9 cellular contexts compared by ENCODE assay signal in genomic region chr1:90718411-90719320, GRCh38. TPM values are rescaled to one million over a fixed set of nuclear protein-coding genes. Genes with fewer than 3 reads are reported as not detected.
DNase-seq lines count a peak whose midpoint lies in the region; ATAC-seq and TF ChIP-seq lines count a peak whose summit lies in the region.
"Had no signal": no experiment of that assay in that cellular context is flagged by ENCODE, and none has a peak within 500 bp of the region (broad histone marks: within the 10 kb centered on the region; RNA-seq: fewer than 3 reads in every experiment).

No MANE protein-coding gene starts in this region.

- no peaks in the 10 kb centered on the region for H3K9me3 Mint-ChIP-seq in activated naive CD4-positive, alpha-beta T cell treated with anti-CD3 and anti-CD28 coated beads, Interleukin-2, amount 10 ng/mL, durations not matched to agents 7 days and 5 days
- peaks cover 5 to 10% of the 10 kb centered on the region in 2 donors for H3K9me3 Mint-ChIP-seq in activated naive CD4-positive, alpha-beta T cell treated with anti-CD3 and anti-CD28 coated beads, Interleukin-2, amount 50 U/mL, for 72 hours
- peaks cover 3% of the 10 kb centered on the region for H3K9me3 Mint-ChIP-seq in activated naive CD8-positive, alpha-beta T cell treated with anti-CD3 and anti-CD28 coated beads, Interleukin-2, amount 10 ng/mL, durations not matched to agents 7 days and 5 days
- no peaks in the 10 kb centered on the region for H3K9me3 Mint-ChIP-seq in Caco-2 (ENCODE audit: unreplicated experiment)

- no peak for TF ChIP-seq EP300 in transverse colon (IDR thresholded peaks at IDR 0.05; ENCODE audit: low read depth)

- no TSS peak for BruUV-seq in Caco-2 (replicated peaks; lab: Mats Ljungman, UMichigan)

- H3K4me1 ChIP-seq in right lobe of liver (peaks cover 0 to 16% (median 2%) of the 10 kb centered on the region in 4 donors), transverse colon (peaks cover 3 to 33% (median 24%) of the 10 kb centered on the region in 4 donors), Caco-2 (no peaks in the 10 kb centered on the region)

- peak overlapping the region; percentile 37 for H3K4me3 Mint-ChIP-seq in activated naive CD4-positive, alpha-beta T cell treated with anti-CD3 and anti-CD28 coated beads, Interleukin-2, amount 10 ng/mL, durations not matched to agents 7 days and 5 days
- H3K4me3 Mint-ChIP-seq in activated naive CD8-positive, alpha-beta T cell treated with anti-CD3 and anti-CD28 coated beads, Interleukin-2, amount 10 ng/mL, durations not matched to agents 7 days and 5 days = peak overlapping the region; percentile 64
- no peak overlapping the region for H3K4me3 Mint-ChIP-seq in Caco-2 (ENCODE audit: unreplicated experiment)

- H3K36me3 Mint-ChIP-seq in activated naive CD4-positive, alpha-beta T cell treated with anti-CD3 and anti-CD28 coated beads, Interleukin-2, amount 10 ng/mL, durations not matched to agents 7 days and 5 days = peaks cover 17% of the 10 kb centered on the region
- peaks cover 37 to 55% of the 10 kb centered on the region in 2 donors for H3K36me3 Mint-ChIP-seq in activated naive CD4-positive, alpha-beta T cell treated with anti-CD3 and anti-CD28 coated beads, Interleukin-2, amount 50 U/mL, for 72 hours
- H3K36me3 Mint-ChIP-seq in activated naive CD8-positive, alpha-beta T cell treated with anti-CD3 and anti-CD28 coated beads, Interleukin-2, amount 10 ng/mL, durations not matched to agents 7 days and 5 days = peaks cover 9% of the 10 kb centered on the region
- H3K36me3 Mint-ChIP-seq in Caco-2 (ENCODE audit: insufficient read depth, unreplicated experiment) = no peaks in the 10 kb centered on the region

- CTCF ChIA-PET in activated naive CD4-positive, alpha-beta T cell treated with anti-CD3 and anti-CD28 coated beads, Interleukin-2, amount 10 ng/mL, durations not matched to agents 7 days and 5 days (lab: Charles Lee) = interaction anchor here (1.8 kb wide), 1 partner anchor 9 kb away, joined by 4 read pairs; no protein-coding TSS in a partner anchor
- CTCF ChIA-PET in Caco-2 (lab: Charles Lee) = no interaction called here

- intact Hi-C loops in right lobe of liver (cut with DNase I) = loop anchor here in 1 of 2 donors (10.0 kb wide), 1 partner anchor 446 kb away; no protein-coding TSS in a partner anchor
- intact Hi-C loops in transverse colon (cut with DNase I; ENCODE audit: low total_unique reads) = no loop called here
- intact Hi-C loops in Caco-2 (cut with micrococcal nuclease; ENCODE audit: unreplicated experiment) = no loop called here

- POLR2A ChIA-PET in activated naive CD8-positive, alpha-beta T cell treated with anti-CD3 and anti-CD28 coated beads, Interleukin-2, amount 10 ng/mL, durations not matched to agents 7 days and 5 days (lab: Charles Lee) = interaction anchor here (0.7 kb wide), 1 partner anchor 119 kb away, joined by 6 read pairs; no protein-coding TSS in a partner anchor
- POLR2A ChIA-PET in Caco-2 (lab: Charles Lee) = no interaction called here

- peak overlapping the region; percentile 82 for H3K27ac Mint-ChIP-seq in activated naive CD4-positive, alpha-beta T cell treated with anti-CD3 and anti-CD28 coated beads, Interleukin-2, amount 10 ng/mL, durations not matched to agents 7 days and 5 days
- peak overlapping the region in 1 of 2 donors; percentile 91 for H3K27ac Mint-ChIP-seq in activated naive CD4-positive, alpha-beta T cell treated with anti-CD3 and anti-CD28 coated beads, Interleukin-2, amount 50 U/mL, for 72 hours
- H3K27ac Mint-ChIP-seq in activated naive CD8-positive, alpha-beta T cell treated with anti-CD3 and anti-CD28 coated beads, Interleukin-2, amount 10 ng/mL, durations not matched to agents 7 days and 5 days = peak overlapping the region; percentile 83
- no peak overlapping the region for H3K27ac Mint-ChIP-seq in Caco-2 (ENCODE audit: unreplicated experiment)

- H3K27ac ChIP-seq in right lobe of liver (no peak overlapping the region), transverse colon (no peak overlapping the region), caudate nucleus (ENCODE audit: low read depth, low read length) (no peak overlapping the region)

- H3K4me3 ChIP-seq in right lobe of liver (peak overlapping the region in 1 of 3 donors; percentile 8), transverse colon (peak overlapping the region in 3 of 4 donors; percentile 7 to 55 (median 41)), Caco-2 (ENCODE audit: low read depth, low read length) (no peak overlapping the region)

- no peak for ATAC-seq in activated naive CD4-positive, alpha-beta T cell treated with anti-CD3 and anti-CD28 coated beads, Interleukin-2, amount 50 U/mL, for 72 hours
- ATAC-seq in activated naive CD8-positive, alpha-beta T cell treated with anti-CD3 and anti-CD28 coated beads, Interleukin-2, amount 10 ng/mL, durations not matched to agents 7 days and 5 days (ENCODE audit: low read depth) = no peak
- peak in 3 of 4 donors; percentile 17 to 24 (median 23) for ATAC-seq in right lobe of liver
- ATAC-seq: Panc1 had no signal

- no peak for DNase-seq in activated naive CD4-positive, alpha-beta T cell treated with anti-CD3 and anti-CD28 coated beads, Interleukin-2, amount 10 ng/mL, durations not matched to agents 7 days and 5 days
- DNase-seq in activated naive CD4-positive, alpha-beta T cell treated with anti-CD3 and anti-CD28 coated beads, Interleukin-2, amount 50 U/mL, for 72 hours (ENCODE audit: low spot score in 2 of 2) = no peak
- peak; percentile 47 for DNase-seq in activated naive CD8-positive, alpha-beta T cell treated with anti-CD3 and anti-CD28 coated beads, Interleukin-2, amount 10 ng/mL, durations not matched to agents 7 days and 5 days
- DNase-seq in right lobe of liver = no peak
- DNase-seq in transverse colon = no peak
- DNase-seq in caudate nucleus (lab: John Stamatoyannopoulos, UW) = no peak
- DNase-seq in stimulated activated CD4-positive, alpha-beta T cell treated with anti-CD3 and anti-CD28 coated beads, Interleukin-15, amount 100 ng/mL, for 24 hours = no peak
- no peak for DNase-seq in Caco-2

- H3K4me1 Mint-ChIP-seq in activated naive CD4-positive, alpha-beta T cell treated with anti-CD3 and anti-CD28 coated beads, Interleukin-2, amount 10 ng/mL, durations not matched to agents 7 days and 5 days = peaks cover 21% of the 10 kb centered on the region
- H3K4me1 Mint-ChIP-seq in activated naive CD8-positive, alpha-beta T cell treated with anti-CD3 and anti-CD28 coated beads, Interleukin-2, amount 10 ng/mL, durations not matched to agents 7 days and 5 days = peaks cover 25% of the 10 kb centered on the region
- no peaks in the 10 kb centered on the region for H3K4me1 Mint-ChIP-seq in Caco-2 (ENCODE audit: low read depth, unreplicated experiment)

- no peaks in the 10 kb centered on the region for H3K36me3 ChIP-seq in right lobe of liver
- H3K36me3 ChIP-seq in transverse colon = no peaks in the 10 kb centered on the region
- no peaks in the 10 kb centered on the region for H3K36me3 ChIP-seq in Caco-2 (ENCODE audit: control insufficient read depth, insufficient read depth, low read length)

- no peaks in the 10 kb centered on the region for H3K9me3 ChIP-seq in right lobe of liver
- no peaks in the 10 kb centered on the region for H3K9me3 ChIP-seq in transverse colon
- H3K9me3 ChIP-seq in Caco-2 = no peaks in the 10 kb centered on the region

- WGBS in right lobe of liver (ENCODE audit: insufficient coverage, low coverage, low lambda C conversion rate, missing lambda C conversion rate) = 12% methylated on average over 15 of the region's 66 CpGs
- 0 to 10% methylated on average over 6 to 45 of the region's 66 CpGs for WGBS in transverse colon (ENCODE audit: low coverage in 1 of 2), 2 donors

- TF ChIP-seq CTCF in right lobe of liver (IDR thresholded peaks at IDR 0.05) (no peak), transverse colon (IDR thresholded peaks at IDR 0.05) (no peak), Caco-2 (IDR thresholded peaks at IDR 0.05; ENCODE audit: insufficient read depth in 1 of 2, low read depth in 1 of 2, low read length in 1 of 2, severe bottlenecking in 1 of 2, unreplicated experiment in 1 of 2) (no peak)

- H3K27me3 Mint-ChIP-seq in activated naive CD4-positive, alpha-beta T cell treated with anti-CD3 and anti-CD28 coated beads, Interleukin-2, amount 10 ng/mL, durations not matched to agents 7 days and 5 days = peaks cover 99% of the 10 kb centered on the region
- H3K27me3 Mint-ChIP-seq in activated naive CD8-positive, alpha-beta T cell treated with anti-CD3 and anti-CD28 coated beads, Interleukin-2, amount 10 ng/mL, durations not matched to agents 7 days and 5 days = peaks cover 93% of the 10 kb centered on the region
- peaks cover 3% of the 10 kb centered on the region for H3K27me3 Mint-ChIP-seq in Caco-2 (ENCODE audit: insufficient read depth, unreplicated experiment)

- H3K27me3 ChIP-seq in right lobe of liver (peaks cover 21 to 61% of the 10 kb centered on the region in 2 donors), transverse colon (peaks cover 100% of the 10 kb centered on the region), Caco-2 (replicated peaks; ENCODE audit: control insufficient read depth, insufficient read depth, low read length) (no peaks in the 10 kb centered on the region)

- in situ Hi-C loops in transverse colon (cut with MboI; ENCODE audit: low pct_ligation_motif_present in 1 of 4, low pct_unique_long_range_greater_than_20kb in 1 of 4, low sequenced_read_pairs in 3 of 4) = no loop called here

- TF ChIP-seq POLR2A in right lobe of liver (IDR thresholded peaks at IDR 0.05) (no peak), transverse colon (IDR thresholded peaks at IDR 0.05) (no peak)

RNA-seq across cellular contexts. Expression of gene BARHL2, which starts 1.6 kb away (rescaled TPM):
- total RNA-seq in activated naive CD4-positive, alpha-beta T cell treated with anti-CD3 and anti-CD28 coated beads, Interleukin-2, amount 50 U/mL, for 72 hours = not detected
- not detected for total RNA-seq in activated naive CD8-positive, alpha-beta T cell treated with anti-CD3 and anti-CD28 coated beads, Interleukin-2, amount 10 ng/mL, durations not matched to agents 7 days and 5 days
- total RNA-seq in right lobe of liver (not detected), transverse colon (not detected), Caco-2 (2022) (not detected in 2 replicates)

Comparison
In these comparisons a context has a peak if more than half of its experiments do, and no peak if none do; other contexts are left out.
1. ATAC-seq: peak in right lobe of liver (3 of 4); none in activated naive CD4-positive, alpha-beta T cell treated with anti-CD3 and anti-CD28 coated beads, Interleukin-2, amount 50 U/mL, for 72 hours (0 of 2) and activated naive CD8-positive, alpha-beta T cell treated with anti-CD3 and anti-CD28 coated beads, Interleukin-2, amount 10 ng/mL, durations not matched to agents 7 days and 5 days (single experiment).